In genomic region chr11:47373876-47374820, GRCh38 we compare ENCODE assay signal across 8 cellular contexts. TPM values are rescaled to one million over a fixed set of nuclear protein-coding genes. Genes with fewer than 3 reads are reported as not detected.
DNase-seq lines count a peak whose midpoint lies in the region; ATAC-seq and TF ChIP-seq lines count a peak whose summit lies in the region.

No MANE protein-coding gene starts in this region.

- H3K79me2 ChIP-seq in neural cell (replicated peaks; ENCODE audit: insufficient read depth, low read length), result no peaks in the 10 kb centered on the region

- H3K36me3 ChIP-seq in neural cell (ENCODE audit: insufficient read depth, low read length), result no peaks in the 10 kb centered on the region

- no peaks in the 10 kb centered on the region for H4K20me1 ChIP-seq in neural cell (ENCODE audit: insufficient read depth)

- H3K4me2 ChIP-seq in neural cell (ENCODE audit: low read length), result no peak overlapping the region

- H3K27ac ChIP-seq in neural cell (ENCODE audit: low read length), result no peak overlapping the region

- H3K4me1 Mint-ChIP-seq in activated T-helper 1 cell treated with anti-CD3 and anti-CD28 coated beads, Interleukin-12 subunit alpha, Interleukin-12 subunit beta, Interleukin-2, Interleukin-4 antibody, amounts not matched to agents 30 ng/mL and 10 ng/mL and 1 ng/mL, durations not matched to agents 14 hours and 24 hours and 36 hours (ENCODE audit: low read depth), result peaks cover 8% of the 10 kb centered on the region
- H3K4me1 Mint-ChIP-seq in stimulated activated naive CD8-positive, alpha-beta T cell treated with anti-CD3 and anti-CD28 coated beads, Interleukin-15, amount 100 ng/mL, for 72 hours, result peaks cover 28% of the 10 kb centered on the region

- no peak overlapping the region for H3K27ac Mint-ChIP-seq in activated T-helper 1 cell treated with anti-CD3 and anti-CD28 coated beads, Interleukin-12 subunit alpha, Interleukin-12 subunit beta, Interleukin-2, Interleukin-4 antibody, amounts not matched to agents 30 ng/mL and 10 ng/mL and 1 ng/mL, durations not matched to agents 14 hours and 24 hours and 36 hours
- H3K27ac Mint-ChIP-seq in stimulated activated naive CD8-positive, alpha-beta T cell treated with anti-CD3 and anti-CD28 coated beads, Interleukin-15, amount 100 ng/mL, for 72 hours, result peak overlapping the region; percentile 64 to 76

- intact Hi-C loops in activated T-helper 1 cell treated with anti-CD3 and anti-CD28 coated beads, Interleukin-12 subunit alpha, Interleukin-12 subunit beta, Interleukin-2, Interleukin-4 antibody, amounts not matched to agents 30 ng/mL and 10 ng/mL and 1 ng/mL, durations not matched to agents 14 hours and 24 hours and 36 hours (cut with micrococcal nuclease), result loop anchor here (1.0 kb wide), 3 partner anchors 34 to 80 kb away; partner anchors contain the start of gene SLC39A13

- H3K9me3 ChIP-seq in neural cell (ENCODE audit: low read length), result no peaks in the 10 kb centered on the region

- TF ChIP-seq CTCF in fibroblast of pulmonary artery (IDR thresholded peaks at IDR 0.05; ENCODE audit: low read length, missing control alignments) (peak; percentile 93), neural cell (IDR thresholded peaks at IDR 0.05; ENCODE audit: poor library complexity, severe bottlenecking) (peak; percentile 48)

- no peaks in the 10 kb centered on the region for H3K9me3 Mint-ChIP-seq in activated T-helper 1 cell treated with anti-CD3 and anti-CD28 coated beads, Interleukin-12 subunit alpha, Interleukin-12 subunit beta, Interleukin-2, Interleukin-4 antibody, amounts not matched to agents 30 ng/mL and 10 ng/mL and 1 ng/mL, durations not matched to agents 14 hours and 24 hours and 36 hours
- no peaks in the 10 kb centered on the region for H3K9me3 Mint-ChIP-seq in stimulated activated naive CD8-positive, alpha-beta T cell treated with anti-CD3 and anti-CD28 coated beads, Interleukin-15, amount 100 ng/mL, for 72 hours

- no peak overlapping the region for H3K4me3 Mint-ChIP-seq in activated T-helper 1 cell treated with anti-CD3 and anti-CD28 coated beads, Interleukin-12 subunit alpha, Interleukin-12 subunit beta, Interleukin-2, Interleukin-4 antibody, amounts not matched to agents 30 ng/mL and 10 ng/mL and 1 ng/mL, durations not matched to agents 14 hours and 24 hours and 36 hours
- peak overlapping the region in 1 of 2 donors; percentile 19 for H3K4me3 Mint-ChIP-seq in stimulated activated naive CD8-positive, alpha-beta T cell treated with anti-CD3 and anti-CD28 coated beads, Interleukin-15, amount 100 ng/mL, for 72 hours

- no peak overlapping the region for H3K9ac ChIP-seq in neural cell (ENCODE audit: low read length)

- H3K36me3 Mint-ChIP-seq in activated T-helper 1 cell treated with anti-CD3 and anti-CD28 coated beads, Interleukin-12 subunit alpha, Interleukin-12 subunit beta, Interleukin-2, Interleukin-4 antibody, amounts not matched to agents 30 ng/mL and 10 ng/mL and 1 ng/mL, durations not matched to agents 14 hours and 24 hours and 36 hours (ENCODE audit: low read depth), result no peaks in the 10 kb centered on the region

- no peak overlapping the region for H3K4me3 ChIP-seq in fibroblast of pulmonary artery (replicated peaks; ENCODE audit: low read depth, low read length)
- H3K4me3 ChIP-seq in neural cell (ENCODE audit: low read length), result no peak overlapping the region

- no peak for TF ChIP-seq EP300 in neural cell (conservative IDR thresholded peaks at IDR 0.05; ENCODE audit: poor library complexity, severe bottlenecking)

- no peaks in the 10 kb centered on the region for H3K9me2 ChIP-seq in neural cell (ENCODE audit: insufficient read depth, low read length)

- ATAC-seq in stimulated activated naive CD8-positive, alpha-beta T cell treated with anti-CD3 and anti-CD28 coated beads, Interleukin-15, amount 100 ng/mL, for 72 hours, result peak; percentile 90
- ATAC-seq in GM18858 (IDR thresholded peaks at IDR 0.05; ENCODE audit: unreplicated experiment), result no peak

- TF ChIP-seq RAD21 in neural cell (conservative IDR thresholded peaks at IDR 0.05), result no peak

- H2AFZ ChIP-seq in neural cell (ENCODE audit: low read depth, low read length), result no peak overlapping the region

- H3K27me3 ChIP-seq in neural cell (ENCODE audit: insufficient read depth, low read depth, low read length), result no peaks in the 10 kb centered on the region

- H3K27me3 Mint-ChIP-seq in activated T-helper 1 cell treated with anti-CD3 and anti-CD28 coated beads, Interleukin-12 subunit alpha, Interleukin-12 subunit beta, Interleukin-2, Interleukin-4 antibody, amounts not matched to agents 30 ng/mL and 10 ng/mL and 1 ng/mL, durations not matched to agents 14 hours and 24 hours and 36 hours (ENCODE audit: insufficient read depth), result peaks cover 3% of the 10 kb centered on the region
- no peaks in the 10 kb centered on the region for H3K27me3 Mint-ChIP-seq in stimulated activated naive CD8-positive, alpha-beta T cell treated with anti-CD3 and anti-CD28 coated beads, Interleukin-15, amount 100 ng/mL, for 72 hours

- DNase-seq in ELR (ENCODE audit: low read depth), result peak; percentile 80
- DNase-seq in HS-5 (ENCODE audit: low read depth), result peak; percentile 35
- DNase-seq in RPMI7951 (ENCODE audit: low read depth), result peak; percentile 58
- peak; percentile 69 for DNase-seq in activated T-helper 1 cell treated with anti-CD3 and anti-CD28 coated beads, Interleukin-12 subunit alpha, Interleukin-12 subunit beta, Interleukin-2, Interleukin-4 antibody, amounts not matched to agents 30 ng/mL and 10 ng/mL and 1 ng/mL, durations not matched to agents 14 hours and 24 hours and 36 hours (ENCODE audit: low spot score)
- peak; percentile 76 for DNase-seq in fibroblast of pulmonary artery (ENCODE audit: low read depth)
- DNase-seq in stimulated activated naive CD8-positive, alpha-beta T cell treated with anti-CD3 and anti-CD28 coated beads, Interleukin-15, amount 100 ng/mL, for 72 hours, result peak; percentile 79 to 81

- H3F3A ChIP-seq in neural cell (ENCODE audit: insufficient read depth, low read length, poor library complexity, severe bottlenecking), result no peaks in the 10 kb centered on the region

TF ChIP-seq in neural cell, 6 proteins besides CTCF, POLR2A, EP300 and RAD21:
- TF ChIP-seq TAF1 (IDR thresholded peaks at IDR 0.05; ENCODE audit: low read depth) (no peak), SMC3 (conservative IDR thresholded peaks at IDR 0.05; ENCODE audit: poor library complexity) (peak; percentile 44)

RNA-seq across cellular contexts. Expression of gene SPI1, which starts 4.2 kb away (rescaled TPM):
- total RNA-seq in RPMI7951 (2014; rRNA removed; shearing (Covaris generic)), result not detected in 2 replicates
- not detected in 2 replicates for total RNA-seq in activated T-helper 1 cell treated with anti-CD3 and anti-CD28 coated beads, Interleukin-12 subunit alpha, Interleukin-12 subunit beta, Interleukin-2, Interleukin-4 antibody, amounts not matched to agents 30 ng/mL and 10 ng/mL and 1 ng/mL, durations not matched to agents 14 hours and 24 hours and 36 hours
- polyA plus RNA-seq in neural cell, result not detected in 2 replicates
- not detected in 2 replicates for polyA minus RNA-seq in neural cell

RNA-seq across cellular contexts. Expression of gene MYBPC3, which starts 21.6 kb away (rescaled TPM):
- not detected in 2 replicates for total RNA-seq in RPMI7951 (2014; rRNA removed; shearing (Covaris generic))
- not detected in 2 replicates for total RNA-seq in activated T-helper 1 cell treated with anti-CD3 and anti-CD28 coated beads, Interleukin-12 subunit alpha, Interleukin-12 subunit beta, Interleukin-2, Interleukin-4 antibody, amounts not matched to agents 30 ng/mL and 10 ng/mL and 1 ng/mL, durations not matched to agents 14 hours and 24 hours and 36 hours
- polyA plus RNA-seq in neural cell, result not detected in 2 replicates
- not detected in 2 replicates for polyA minus RNA-seq in neural cell

RNA-seq across cellular contexts. Expression of gene SLC39A13, which starts 34.2 kb away (rescaled TPM):
- total RNA-seq in RPMI7951 (2014; rRNA removed; shearing (Covaris generic)), result 39.2 and 55.2 TPM in 2 replicates
- total RNA-seq in activated T-helper 1 cell treated with anti-CD3 and anti-CD28 coated beads, Interleukin-12 subunit alpha, Interleukin-12 subunit beta, Interleukin-2, Interleukin-4 antibody, amounts not matched to agents 30 ng/mL and 10 ng/mL and 1 ng/mL, durations not matched to agents 14 hours and 24 hours and 36 hours, result 15.5 and 16.2 TPM in 2 replicates
- polyA plus RNA-seq in neural cell, result 41.6 and 48.0 TPM in 2 replicates
- polyA minus RNA-seq in neural cell, result 13.9 and 15.3 TPM in 2 replicates

RNA-seq across cellular contexts. Expression of gene PSMC3, which starts 52.1 kb away (rescaled TPM):
- 179 and 223 TPM in 2 replicates for total RNA-seq in RPMI7951 (2014; rRNA removed; shearing (Covaris generic))
- 219 and 222 TPM in 2 replicates for total RNA-seq in activated T-helper 1 cell treated with anti-CD3 and anti-CD28 coated beads, Interleukin-12 subunit alpha, Interleukin-12 subunit beta, Interleukin-2, Interleukin-4 antibody, amounts not matched to agents 30 ng/mL and 10 ng/mL and 1 ng/mL, durations not matched to agents 14 hours and 24 hours and 36 hours
- polyA plus RNA-seq in neural cell, result 157 and 172 TPM in 2 replicates
- 94.6 and 113 TPM in 2 replicates for polyA minus RNA-seq in neural cell
